In the genomic region with DNA sequence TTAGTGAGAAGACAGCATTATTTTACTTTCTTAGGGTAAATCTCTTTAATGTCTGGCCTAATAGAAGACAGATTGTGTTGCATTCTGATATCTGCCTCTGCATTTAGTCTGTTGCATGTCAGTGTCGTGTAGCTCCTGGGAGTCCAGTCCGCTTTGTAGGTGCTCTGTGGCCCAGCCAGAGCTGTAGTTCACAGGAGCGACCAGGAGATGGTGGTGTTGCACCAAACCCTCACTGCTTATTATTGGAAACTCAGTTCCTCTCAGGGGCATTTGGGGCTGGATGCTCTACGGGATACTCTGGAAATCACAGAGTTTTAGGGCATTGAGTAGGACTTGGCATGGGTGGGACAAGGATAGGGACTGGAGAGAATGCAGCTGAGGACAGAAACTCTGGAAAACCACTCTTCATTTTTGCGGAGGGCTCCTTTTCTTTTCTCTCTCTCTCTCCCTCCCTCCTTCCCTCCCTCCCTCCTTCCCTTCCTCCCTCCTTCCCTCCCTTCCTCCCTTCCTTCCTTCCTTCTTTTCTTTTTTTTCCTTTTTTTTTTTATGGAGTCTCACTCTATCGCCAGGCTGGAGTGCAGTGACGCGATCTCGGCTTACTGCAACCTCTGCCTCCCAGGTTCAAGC, we compare ENCODE assay signal across 8 cellular contexts. TPM values are rescaled to one million over a fixed set of nuclear protein-coding genes. Genes with fewer than 3 reads are reported as not detected.
DNase-seq lines count a peak whose midpoint lies in the region; ATAC-seq and TF ChIP-seq lines count a peak whose summit lies in the region.

No MANE protein-coding gene starts in this region.

- no peak overlapping the region for H3K4me3 ChIP-seq in AG04450 (ENCODE audit: low read depth, low read length)

- no peaks in the 10 kb centered on the region for H3K27me3 ChIP-seq in AG04450 (ENCODE audit: control insufficient read depth, insufficient read depth, low read length)

- peaks cover 3% of the 10 kb centered on the region; the same call in 1 of the 2 replicates for H3K9me3 ChIP-seq in AG04450 (ENCODE audit: control insufficient read depth, insufficient read depth, low read length)

- DNase-seq in AG04450 (ENCODE audit: low read depth, low spot score): peak; percentile 46
- peak; percentile 16 for DNase-seq in NCI-H2196 treated with DMSO at 0.1 percent for 48 hours (lab: John Stamatoyannopoulos, UW; ENCODE audit: unreplicated experiment)
- DNase-seq in activated CD4-positive, CD25-positive, alpha-beta regulatory T cell treated with anti-CD3 and anti-CD28 coated beads, Interleukin-2, amount 50 U/mL, for 16 hours (ENCODE audit: low read depth, low spot score): peak; percentile 32
- peak; percentile 53 for DNase-seq in central memory CD4-positive, alpha-beta T cell
- peak; percentile 73 for DNase-seq in kidney tubule cell (ENCODE audit: low spot score)
- peak; percentile 76 for DNase-seq in stimulated activated CD4-positive, alpha-beta T cell treated with anti-CD3 and anti-CD28 coated beads, Interleukin-4, amount 100 ng/mL, for 24 hours

- POLR2A ChIA-PET in AG04450 (lab: Yijun Ruan, JAX): no interaction called here

- H3K27ac ChIP-seq in AG04450 (ENCODE audit: low read depth, low read length): no peak overlapping the region

- peak; percentile 96 for TF ChIP-seq CTCF in AG04450 (IDR thresholded peaks at IDR 0.05; ENCODE audit: low read depth, low read length)

- CTCF ChIA-PET in AG04450 (lab: Charles Lee): interaction anchor here (0.5 to 2.3 kb wide), 20 partner anchors 9 to 1331 kb away, joined by 3 to 12 read pairs (median 3); partner anchors contain the start of gene MIAT

- peak; percentile 54 for ATAC-seq in GM18498 (IDR thresholded peaks at IDR 0.05; ENCODE audit: unreplicated experiment)
- ATAC-seq in HG02852 (IDR thresholded peaks at IDR 0.05; ENCODE audit: unreplicated experiment): no peak

RNA-seq across cellular contexts. Expression of gene MIAT, which starts 21.7 kb away (rescaled TPM):
- 7.8 and 9.4 TPM in 2 replicates for polyA plus RNA-seq in AG04450 (2011; rRNA removed)
- 16.9 and 19.0 TPM in 2 replicates for polyA minus RNA-seq in AG04450 (2011; rRNA and poly(A)+ RNA removed)

RNA-seq across cellular contexts. Expression of gene CRYBA4, which starts 57.4 kb away (rescaled TPM):
- not detected in 2 replicates for polyA plus RNA-seq in AG04450 (2011; rRNA removed)
- not detected in 2 replicates for polyA minus RNA-seq in AG04450 (2011; rRNA and poly(A)+ RNA removed)

Comparison
In these comparisons a context has a peak if more than half of its experiments do, and no peak if none do; other contexts are left out.
1. DNase-seq: peak in every context shown above with its lines; median percentile 76 in stimulated activated CD4-positive, alpha-beta T cell treated with anti-CD3 and anti-CD28 coated beads, Interleukin-4, amount 100 ng/mL, for 24 hours; 73 in kidney tubule cell; 53 in central memory CD4-positive, alpha-beta T cell; 46 in AG04450; 32 in activated CD4-positive, CD25-positive, alpha-beta regulatory T cell treated with anti-CD3 and anti-CD28 coated beads, Interleukin-2, amount 50 U/mL, for 16 hours; 16 in NCI-H2196 treated with DMSO at 0.1 percent for 48 hours.